ENCODE assay signal across 14 cellular contexts in genomic region chr20:60484316-60484715, GRCh38.
DNase-seq lines count a peak whose midpoint lies in the region; ATAC-seq and TF ChIP-seq lines count a peak whose summit lies in the region.
"Had no signal": no experiment of that assay in that cellular context is flagged by ENCODE, and none has a peak within 500 bp of the region (broad histone marks: within the 10 kb centered on the region; RNA-seq: fewer than 3 reads in every experiment).

No MANE protein-coding gene starts in this region.

- POLR2A ChIA-PET in activated CD8-positive, alpha-beta T cell treated with anti-CD3 and anti-CD28 coated beads for 36 hours (lab: Charles Lee), result no interaction called here

- TF ChIP-seq POLR2A in gastroesophageal sphincter (IDR thresholded peaks at IDR 0.05) (no peak), body of pancreas (IDR thresholded peaks at IDR 0.05) (no peak), erythroblast (IDR thresholded peaks at IDR 0.05; ENCODE audit: low read length) (no peak)

- no peaks in the 10 kb centered on the region for H3K36me3 ChIP-seq in BLaER1 treated with 17β-estradiol and CSF1 and Interleukin-3, amounts not matched to agents 10 nM and 100 nM
- no peaks in the 10 kb centered on the region for H3K36me3 ChIP-seq in gastroesophageal sphincter
- H3K36me3 ChIP-seq in body of pancreas (replicated peaks in 1 of 2; ENCODE audit: insufficient read depth in 1 of 2, low read depth in 2 of 2), result no peaks in the 10 kb centered on the region

- peaks cover 24 to 55% (median 48%) of the 10 kb centered on the region in 10 experiments for H3K4me1 ChIP-seq in BLaER1 treated with 17β-estradiol and CSF1 and Interleukin-3, amounts not matched to agents 10 nM and 100 nM
- H3K4me1 ChIP-seq in gastroesophageal sphincter, result no peaks in the 10 kb centered on the region
- no peaks in the 10 kb centered on the region for H3K4me1 ChIP-seq in body of pancreas
- H3K4me1 ChIP-seq: Caco-2 had no signal

- TF ChIP-seq CTCF in gastroesophageal sphincter (IDR thresholded peaks at IDR 0.05) (no peak), body of pancreas (IDR thresholded peaks at IDR 0.05) (no peak)
- no peak for TF ChIP-seq CTCF in activated CD8-positive, alpha-beta T cell treated with anti-CD3 and anti-CD28 coated beads for 36 hours (IDR thresholded peaks at IDR 0.05)

- no peaks in the 10 kb centered on the region for H3K4me1 Mint-ChIP-seq in activated CD8-positive, alpha-beta T cell treated with anti-CD3 and anti-CD28 coated beads for 36 hours (ENCODE audit: low read depth)
- H3K4me1 Mint-ChIP-seq: B cell had no signal

- peak overlapping the region in 2 of 10 experiments; percentile 21 to 36; a peak in 2 of 20 replicates for H3K4me3 ChIP-seq in BLaER1 treated with 17β-estradiol and CSF1 and Interleukin-3, amounts not matched to agents 10 nM and 100 nM
- H3K4me3 ChIP-seq in gastroesophageal sphincter (no peak overlapping the region), body of pancreas (no peak overlapping the region)
- H3K4me3 ChIP-seq: GM23338 had no signal

- no peak for TF ChIP-seq EP300 in gastroesophageal sphincter (IDR thresholded peaks at IDR 0.05)

- H3K9me3 ChIP-seq in BLaER1 treated with 17β-estradiol and CSF1 and Interleukin-3, amounts not matched to agents 10 nM and 100 nM (replicated peaks in 1 of 11), result no peaks in the 10 kb centered on the region
- no peaks in the 10 kb centered on the region for H3K9me3 ChIP-seq in gastroesophageal sphincter
- H3K9me3 ChIP-seq in body of pancreas, result no peaks in the 10 kb centered on the region
- H3K9me3 ChIP-seq: Caco-2 had no signal

- H3K27ac Mint-ChIP-seq in activated CD8-positive, alpha-beta T cell treated with anti-CD3 and anti-CD28 coated beads for 36 hours, result no peak overlapping the region
- H3K27ac Mint-ChIP-seq: B cell; CD4-positive, alpha-beta T cell; GM23338 had no signal

- H4K20me1 ChIP-seq in BLaER1 treated with 17β-estradiol and CSF1 and Interleukin-3, amounts not matched to agents 10 nM and 100 nM, result peaks cover 0 to 10% (median 0%) of the 10 kb centered on the region in 11 experiments; a peak in 2 of 22 replicates

- no peaks in the 10 kb centered on the region for H3K36me3 Mint-ChIP-seq in activated CD8-positive, alpha-beta T cell treated with anti-CD3 and anti-CD28 coated beads for 36 hours (ENCODE audit: low read depth)

- H3K4me3 Mint-ChIP-seq in activated CD8-positive, alpha-beta T cell treated with anti-CD3 and anti-CD28 coated beads for 36 hours, result no peak overlapping the region
- H3K4me3 Mint-ChIP-seq: B cell; CD4-positive, alpha-beta T cell; GM23338 had no signal

- intact Hi-C loops in Right ventricle myocardium inferior (cut with DNase I), result no loop called here
- intact Hi-C loops in cardiac septum (cut with DNase I), result no loop called here
- intact Hi-C loops in body of pancreas (cut with DNase I), result no loop called here
- intact Hi-C loops in activated CD8-positive, alpha-beta T cell treated with anti-CD3 and anti-CD28 coated beads for 36 hours (cut with micrococcal nuclease), result no loop called here

- H3K9ac ChIP-seq in BLaER1 treated with 17β-estradiol and CSF1 and Interleukin-3, amounts not matched to agents 10 nM and 100 nM, result peak overlapping the region in 3 of 11 experiments; percentile 60 to 64 (median 62); a peak in 5 of 22 replicates

- H3K27me3 ChIP-seq in BLaER1 treated with 17β-estradiol and CSF1 and Interleukin-3, amounts not matched to agents 10 nM and 100 nM, result no peaks in the 10 kb centered on the region
- H3K27me3 ChIP-seq in gastroesophageal sphincter, result peaks cover 49% of the 10 kb centered on the region
- no peaks in the 10 kb centered on the region for H3K27me3 ChIP-seq in body of pancreas

- H3K27me3 Mint-ChIP-seq in activated CD8-positive, alpha-beta T cell treated with anti-CD3 and anti-CD28 coated beads for 36 hours, result peaks cover 3% of the 10 kb centered on the region

- peak overlapping the region; percentile 66 to 92 (median 83) for H3K4me2 ChIP-seq in BLaER1 treated with 17β-estradiol and CSF1 and Interleukin-3, amounts not matched to agents 10 nM and 100 nM
- H3K4me2 ChIP-seq: GM23338 had no signal

- WGBS in gastroesophageal sphincter (ENCODE audit: low coverage in 1 of 2), 2 donors, result 38 to 76% methylated on average over 4 to 5 of the region's 7 CpGs
- 41 to 50% methylated on average over 7 of the region's 7 CpGs for WGBS in body of pancreas, 2 donors

- CTCF ChIA-PET in activated CD8-positive, alpha-beta T cell treated with anti-CD3 and anti-CD28 coated beads for 36 hours (lab: Charles Lee), result no interaction called here

- H3K27ac ChIP-seq in BLaER1 treated with 17β-estradiol and CSF1 and Interleukin-3, amounts not matched to agents 10 nM and 100 nM, result peak overlapping the region in 4 of 11 experiments; percentile 67 to 75 (median 73); a peak in 7 of 22 replicates
- H3K27ac ChIP-seq in gastroesophageal sphincter, result no peak overlapping the region
- H3K27ac ChIP-seq in body of pancreas, result no peak overlapping the region
- H3K27ac ChIP-seq: C4-2B, HL-60 had no signal

- ATAC-seq in Right ventricle myocardium inferior, result peak; percentile 63
- ATAC-seq in gastroesophageal sphincter, result peak; percentile 35
- ATAC-seq in body of pancreas, result no peak
- ATAC-seq in activated CD8-positive, alpha-beta T cell treated with anti-CD3 and anti-CD28 coated beads for 36 hours, result no peak
- ATAC-seq: GM23338 had no signal

- no peaks in the 10 kb centered on the region for H3K9me3 Mint-ChIP-seq in activated CD8-positive, alpha-beta T cell treated with anti-CD3 and anti-CD28 coated beads for 36 hours
- H3K9me3 Mint-ChIP-seq: CD4-positive, alpha-beta T cell; GM23338 had no signal

- DNase-seq in Right ventricle myocardium inferior (ENCODE audit: missing footprints) (no peak), cardiac septum (ENCODE audit: low spot score) (no peak), body of pancreas (no peak), erythroblast (lab: John Stamatoyannopoulos, UW) (no peak)
- DNase-seq in activated CD8-positive, alpha-beta T cell treated with anti-CD3 and anti-CD28 coated beads for 36 hours, result no peak
- DNase-seq: CD4-positive, alpha-beta T cell; HCEC 1CT had no signal

Comparison
In these comparisons a context has a peak if more than half of its experiments do, and no peak if none do; other contexts are left out.
1. ATAC-seq: peak in Right ventricle myocardium inferior (single experiment) and gastroesophageal sphincter (single experiment); none in body of pancreas (single experiment) and activated CD8-positive, alpha-beta T cell treated with anti-CD3 and anti-CD28 coated beads for 36 hours (single experiment).